In the genomic region with DNA sequence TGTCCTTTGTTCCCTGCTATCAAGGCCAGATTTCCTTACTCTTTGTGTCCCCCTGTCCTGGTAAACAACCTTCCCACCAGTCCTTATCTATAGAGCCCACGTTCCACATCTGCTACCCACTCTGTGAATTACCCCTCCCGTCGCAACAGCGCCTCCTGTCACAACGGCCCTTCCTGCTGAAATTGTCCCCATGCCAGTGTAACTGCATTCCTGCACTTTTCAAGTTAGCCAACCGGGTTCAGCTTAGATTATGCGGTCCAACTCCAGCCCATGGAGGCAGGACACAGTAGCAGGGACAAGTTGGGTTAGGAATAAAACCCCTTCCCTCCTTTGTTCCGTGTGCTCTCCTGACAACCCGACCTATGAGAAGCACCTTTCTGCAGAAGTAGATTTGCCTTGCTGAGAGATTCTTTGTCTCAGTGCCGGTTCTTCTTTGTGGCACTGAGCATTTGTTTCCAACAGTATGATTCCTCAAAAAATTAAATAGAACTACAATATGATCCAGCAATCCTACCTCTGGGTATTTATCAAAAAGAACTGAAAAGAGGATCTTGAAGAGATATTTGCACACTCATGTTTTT, we compare ENCODE assay signal across 33 cellular contexts.
"Had no signal": no experiment of that assay in that cellular context is flagged by ENCODE, and none has a peak within 500 bp of the region (broad histone marks: within the 10 kb centered on the region; RNA-seq: fewer than 3 reads in every experiment).

No MANE protein-coding gene starts in this region.

- DNase-seq: activated B cell treated with CpG ODN at 0.5 μM for 24 hours; activated CD4-positive, alpha-beta memory T cell treated with anti-CD3 and anti-CD28 coated beads for 36 hours; activated CD4-positive, alpha-beta T cell treated with anti-CD3 and anti-CD28 coated beads for 48 hours; activated CD8-positive, alpha-beta memory T cell treated with anti-CD3 and anti-CD28 coated beads, Interleukin-2, amount 10 ng/mL, durations not matched to agents 7 days and 5 days; activated CD8-positive, alpha-beta memory T cell treated with anti-CD3 and anti-CD28 coated beads, Interleukin-2, amount 50 U/mL, for 4 hours; activated CD8-positive, alpha-beta T cell treated with anti-CD3 and anti-CD28 coated beads, Interleukin-2, amount 10 ng/mL, durations not matched to agents 7 days and 5 days; activated effector memory CD4-positive, alpha-beta T cell treated with anti-CD3 and anti-CD28 coated beads, Interleukin-2, amount 50 U/mL, for 16 hours; activated naive CD4-positive, alpha-beta T cell treated with anti-CD3 and anti-CD28 coated beads for 36 hours; activated naive CD8-positive, alpha-beta T cell treated with anti-CD3 and anti-CD28 coated beads for 36 hours; activated naive CD8-positive, alpha-beta T cell treated with anti-CD3 and anti-CD28 coated beads, Interleukin-2, amount 50 U/mL, for 24 hours; activated T-cell treated with anti-CD3 and anti-CD28 coated beads, Interleukin-2, amount 50 U/mL, for 1 hour; activated T-cell treated with anti-CD3 and anti-CD28 coated beads, Interleukin-2, amount 50 U/mL, for 48 hours; adrenal gland; amygdala; aorta; central memory CD4-positive, alpha-beta T cell; cerebellar nuclear complex; colonic mucosa; effector CD8-positive, alpha-beta T cell; foreskin fibroblast; head of caudate nucleus; T-cell; T1000; WERI-Rb-1 had no signal

- H3K27ac ChIP-seq: adrenal gland, breast epithelium, cardiac muscle cell, colonic mucosa, WERI-Rb-1 had no signal

- H3K36me3 ChIP-seq: adrenal gland, breast epithelium, cardiac muscle cell, colonic mucosa, WERI-Rb-1 had no signal

- H3K4me1 ChIP-seq: adrenal gland, breast epithelium, colonic mucosa had no signal

- H3K9me3 Mint-ChIP-seq: activated naive CD4-positive, alpha-beta T cell treated with anti-CD3 and anti-CD28 coated beads, Interleukin-2, amount 50 U/mL, for 24 hours had no signal

- H3K4me1 Mint-ChIP-seq: activated B cell treated with CpG ODN at 0.5 μM for 24 hours; activated CD8-positive, alpha-beta memory T cell treated with anti-CD3 and anti-CD28 coated beads, Interleukin-2, amount 10 ng/mL, durations not matched to agents 7 days and 5 days; activated naive CD4-positive, alpha-beta T cell treated with anti-CD3 and anti-CD28 coated beads, Interleukin-2, amount 50 U/mL, for 24 hours; activated naive CD8-positive, alpha-beta T cell treated with anti-CD3 and anti-CD28 coated beads for 36 hours; activated naive CD8-positive, alpha-beta T cell treated with anti-CD3 and anti-CD28 coated beads, Interleukin-2, amount 50 U/mL, for 24 hours; brain; T-cell had no signal

- H3K4me3 Mint-ChIP-seq: activated B cell treated with CpG ODN at 0.5 μM for 24 hours; activated CD4-positive, alpha-beta memory T cell treated with anti-CD3 and anti-CD28 coated beads for 36 hours; activated CD8-positive, alpha-beta memory T cell treated with anti-CD3 and anti-CD28 coated beads, Interleukin-2, amount 10 ng/mL, durations not matched to agents 7 days and 5 days; activated CD8-positive, alpha-beta T cell treated with anti-CD3 and anti-CD28 coated beads, Interleukin-2, amount 10 ng/mL, durations not matched to agents 7 days and 5 days; activated naive CD4-positive, alpha-beta T cell treated with anti-CD3 and anti-CD28 coated beads for 36 hours; activated naive CD4-positive, alpha-beta T cell treated with anti-CD3 and anti-CD28 coated beads, Interleukin-2, amount 50 U/mL, for 24 hours; activated naive CD8-positive, alpha-beta T cell treated with anti-CD3 and anti-CD28 coated beads for 36 hours; activated naive CD8-positive, alpha-beta T cell treated with anti-CD3 and anti-CD28 coated beads, Interleukin-2, amount 50 U/mL, for 24 hours; activated T-helper 1 cell treated with anti-CD3 and anti-CD28 coated beads, Interleukin-12 subunit alpha, Interleukin-12 subunit beta, Interleukin-2, Interleukin-4 antibody, amounts not matched to agents 30 ng/mL and 10 ng/mL and 1 ng/mL, durations not matched to agents 14 hours and 24 hours and 36 hours; brain; T-cell; T-helper 1 cell treated with Interleukin-12 subunit alpha and Interleukin-12 subunit beta and Interleukin-4 antibody, amounts not matched to agents 30 μg/mL and 1 μg/mL, for 36 hours had no signal

- H3K27ac Mint-ChIP-seq: activated B cell treated with CpG ODN at 0.5 μM for 24 hours; activated CD4-positive, alpha-beta memory T cell treated with anti-CD3 and anti-CD28 coated beads for 36 hours; activated CD8-positive, alpha-beta memory T cell treated with anti-CD3 and anti-CD28 coated beads, Interleukin-2, amount 10 ng/mL, durations not matched to agents 7 days and 5 days; activated CD8-positive, alpha-beta T cell treated with anti-CD3 and anti-CD28 coated beads, Interleukin-2, amount 10 ng/mL, durations not matched to agents 7 days and 5 days; activated naive CD4-positive, alpha-beta T cell treated with anti-CD3 and anti-CD28 coated beads for 36 hours; activated naive CD4-positive, alpha-beta T cell treated with anti-CD3 and anti-CD28 coated beads, Interleukin-2, amount 50 U/mL, for 24 hours; activated naive CD8-positive, alpha-beta T cell treated with anti-CD3 and anti-CD28 coated beads for 36 hours; activated naive CD8-positive, alpha-beta T cell treated with anti-CD3 and anti-CD28 coated beads, Interleukin-2, amount 50 U/mL, for 24 hours; activated T-helper 1 cell treated with anti-CD3 and anti-CD28 coated beads, Interleukin-12 subunit alpha, Interleukin-12 subunit beta, Interleukin-2, Interleukin-4 antibody, amounts not matched to agents 30 ng/mL and 10 ng/mL and 1 ng/mL, durations not matched to agents 14 hours and 24 hours and 36 hours; activated T-helper 2 cell treated with anti-CD3 and anti-CD28 coated beads, Interferon-gamma antibody, Interleukin-2, Interleukin-4, amounts not matched to agents 10 μg/mL and 5 μg/mL and 100 μg/mL, durations not matched to agents 14 hours and 24 hours and 36 hours; brain; T-cell; T-helper 1 cell treated with Interleukin-12 subunit alpha and Interleukin-12 subunit beta and Interleukin-4 antibody, amounts not matched to agents 30 μg/mL and 1 μg/mL, for 36 hours had no signal

- ATAC-seq: activated CD4-positive, CD25-positive, alpha-beta regulatory T cell treated with anti-CD3 and anti-CD28 coated beads, Interleukin-2, amount 50 U/mL, for 24 hours; activated CD8-positive, alpha-beta memory T cell treated with anti-CD3 and anti-CD28 coated beads, Interleukin-2, amount 10 ng/mL, durations not matched to agents 7 days and 5 days; activated CD8-positive, alpha-beta T cell treated with anti-CD3 and anti-CD28 coated beads, Interleukin-2, amount 10 ng/mL, durations not matched to agents 7 days and 5 days; activated naive CD8-positive, alpha-beta T cell treated with anti-CD3 and anti-CD28 coated beads, Interleukin-2, amount 50 U/mL, for 24 hours; esophagus mucosa; T-cell had no signal

- H3K27me3 Mint-ChIP-seq: activated B cell treated with CpG ODN at 0.5 μM for 24 hours; activated CD4-positive, alpha-beta memory T cell treated with anti-CD3 and anti-CD28 coated beads for 36 hours; activated naive CD8-positive, alpha-beta T cell treated with anti-CD3 and anti-CD28 coated beads for 36 hours; activated naive CD8-positive, alpha-beta T cell treated with anti-CD3 and anti-CD28 coated beads, Interleukin-2, amount 50 U/mL, for 24 hours; T-cell had no signal

- H3K27me3 ChIP-seq: adrenal gland, breast epithelium, cardiac muscle cell, colonic mucosa had no signal

- H3K9me3 ChIP-seq: adrenal gland, colonic mucosa had no signal

- H3K4me3 ChIP-seq: adrenal gland, breast epithelium, cardiac muscle cell, colonic mucosa had no signal

- H3K36me3 Mint-ChIP-seq: activated CD4-positive, alpha-beta memory T cell treated with anti-CD3 and anti-CD28 coated beads for 36 hours; activated CD8-positive, alpha-beta memory T cell treated with anti-CD3 and anti-CD28 coated beads, Interleukin-2, amount 10 ng/mL, durations not matched to agents 7 days and 5 days; activated naive CD4-positive, alpha-beta T cell treated with anti-CD3 and anti-CD28 coated beads, Interleukin-2, amount 50 U/mL, for 24 hours; activated naive CD8-positive, alpha-beta T cell treated with anti-CD3 and anti-CD28 coated beads for 36 hours; brain; T-cell had no signal
